In genomic region chr7:130910949-130911944, GRCh38 we compare ENCODE assay signal across 8 cellular contexts.
DNase-seq lines count a peak whose midpoint lies in the region; ATAC-seq and TF ChIP-seq lines count a peak whose summit lies in the region.

No MANE protein-coding gene starts in this region.

- in situ Hi-C loops in Panc1 (cut with HindIII; ENCODE audit: low pct_unique_long_range_greater_than_20kb, low sequenced_read_pairs), result no loop called here

- no peaks in the 10 kb centered on the region for H3K27me3 Mint-ChIP-seq in natural killer cell (ENCODE audit: low read depth in 2 of 2)
- peaks cover 3% of the 10 kb centered on the region for H3K27me3 Mint-ChIP-seq in progenitor cell of endocrine pancreas

- peak overlapping the region; percentile 65; the same call in 1 of the 2 replicates for H3K9ac ChIP-seq in DND-41 (ENCODE audit: low read depth, low read length)

- POLR2A ChIA-PET in Panc1 (lab: Charles Lee), result interaction anchor here (0.6 to 1.9 kb wide), 7 partner anchors 11 to 33 kb away, joined by 3 to 13 read pairs (median 7); no protein-coding TSS in a partner anchor

- H3K9me3 ChIP-seq in DND-41 (ENCODE audit: insufficient read depth, low read length, severe bottlenecking), result no peaks in the 10 kb centered on the region
- H3K9me3 ChIP-seq in Panc1 (ENCODE audit: control insufficient read depth, insufficient read depth, low read depth, low read length), result no peaks in the 10 kb centered on the region

- H3K4me3 Mint-ChIP-seq in natural killer cell, result peak overlapping the region; percentile 92
- no peak overlapping the region for H3K4me3 Mint-ChIP-seq in progenitor cell of endocrine pancreas (ENCODE audit: low read depth)

- H3K36me3 ChIP-seq in DND-41 (ENCODE audit: insufficient read depth, low read length) (peaks cover 35% of the 10 kb centered on the region), Panc1 (ENCODE audit: control insufficient read depth, insufficient read depth, low read length) (peaks cover 12% of the 10 kb centered on the region; the same call in 1 of the 2 replicates)

- ATAC-seq in DND-41 (ENCODE audit: insufficient read depth, low read depth) (no peak), Panc1 (peak; percentile 32), natural killer cell (no peak), HG03196 (IDR thresholded peaks at IDR 0.05; ENCODE audit: unreplicated experiment) (no peak)

- H3K36me3 Mint-ChIP-seq in natural killer cell (no peaks in the 10 kb centered on the region), progenitor cell of endocrine pancreas (ENCODE audit: insufficient read depth) (no peaks in the 10 kb centered on the region)

- H3K79me2 ChIP-seq in DND-41 (ENCODE audit: insufficient read depth, low read length), result peaks cover 87% of the 10 kb centered on the region

- DNase-seq in DND-41 (no peak), Panc1 (ENCODE audit: low read depth, low spot score) (peak; percentile 76), dorsolateral prefrontal cortex (no peak), natural killer cell (no peak), ecto neural progenitor cell (ENCODE audit: low spot score) (no peak), progenitor cell of endocrine pancreas (ENCODE audit: low spot score, unreplicated experiment) (no peak), MV-4-11 (lab: John Stamatoyannopoulos, UW) (no peak)

- H3K4me1 Mint-ChIP-seq in natural killer cell (peaks cover 69 to 73% of the 10 kb centered on the region in 2 donors), progenitor cell of endocrine pancreas (ENCODE audit: low read depth) (peaks cover 11% of the 10 kb centered on the region)

- H4K20me1 ChIP-seq in DND-41 (ENCODE audit: insufficient read depth, low read length), result peaks cover 43% of the 10 kb centered on the region; the same call in 1 of the 2 replicates

- CTCF ChIA-PET in Panc1 (lab: Charles Lee), result interaction anchor here (0.6 kb wide), 1 partner anchor 463 kb away, joined by 3 read pairs; no protein-coding TSS in a partner anchor

- H3K4me2 ChIP-seq in DND-41 (ENCODE audit: insufficient read depth, low read length), result peak overlapping the region; percentile 83; the same call in 1 of the 2 replicates

- no peak for TF ChIP-seq CTCF in DND-41 (IDR thresholded peaks at IDR 0.05; ENCODE audit: borderline replicate concordance, extremely low read depth, low read length, poor library complexity, severe bottlenecking)
- TF ChIP-seq CTCF in Panc1 (IDR thresholded peaks at IDR 0.05), result no peak
- no peak for TF ChIP-seq CTCF in dorsolateral prefrontal cortex (IDR thresholded peaks at IDR 0.05 in 54 of 56, conservative IDR thresholded peaks at IDR 0.05 in 2 of 56; ENCODE audit: low read depth in 1 of 56, partially characterized antibody in 56 of 56)
- no peak for TF ChIP-seq CTCF in natural killer cell (IDR thresholded peaks at IDR 0.05)
- no peak for TF ChIP-seq CTCF in progenitor cell of endocrine pancreas (IDR thresholded peaks at IDR 0.05; ENCODE audit: unreplicated experiment)

- H3K27ac ChIP-seq in DND-41 (ENCODE audit: low read length), result peak overlapping the region; percentile 95
- peak overlapping the region; percentile 100 for H3K27ac ChIP-seq in Panc1 (ENCODE audit: low read length)
- peak overlapping the region in 39 of 59 donors; percentile 4 to 94 (median 77) for H3K27ac ChIP-seq in dorsolateral prefrontal cortex

- intact Hi-C loops in Panc1 (cut with micrococcal nuclease; ENCODE audit: unreplicated experiment), result no loop called here
- intact Hi-C loops in dorsolateral prefrontal cortex (cut with DNase I), result no loop called here
- intact Hi-C loops in natural killer cell (cut with micrococcal nuclease), result loop anchor here (5.0 kb wide), 1 partner anchor 326 kb away; no protein-coding TSS in a partner anchor

- BruUV-seq in Panc1 (replicated peaks; lab: Mats Ljungman, UMichigan), result TSS peak; percentile 54

- no peaks in the 10 kb centered on the region for H3K27me3 ChIP-seq in DND-41 (ENCODE audit: insufficient read depth, low read length, poor library complexity)
- no peaks in the 10 kb centered on the region for H3K27me3 ChIP-seq in Panc1 (ENCODE audit: control insufficient read depth, insufficient read depth, low read length)
- H3K27me3 ChIP-seq in dorsolateral prefrontal cortex, result no peaks in the 10 kb centered on the region

- H3K4me1 ChIP-seq in DND-41 (ENCODE audit: insufficient read depth, low read length) (peaks cover 47% of the 10 kb centered on the region), Panc1 (ENCODE audit: control insufficient read depth, insufficient read depth, low read length) (peaks cover 72% of the 10 kb centered on the region)

- no peak overlapping the region; a peak in 1 of 4 replicates for H3K4me3 ChIP-seq in DND-41 (ENCODE audit: low read depth in 1 of 2, low read length in 2 of 2)
- peak overlapping the region; percentile 77 to 82 for H3K4me3 ChIP-seq in Panc1 (ENCODE audit: low read depth in 2 of 2, low read length in 2 of 2)
- peak overlapping the region in 32 of 59 donors; percentile 1 to 62 (median 52) for H3K4me3 ChIP-seq in dorsolateral prefrontal cortex

- H2AFZ ChIP-seq in DND-41 (ENCODE audit: low read depth, low read length), result no peak overlapping the region

- peak overlapping the region; percentile 92 to 93 for H3K27ac Mint-ChIP-seq in natural killer cell
- H3K27ac Mint-ChIP-seq in progenitor cell of endocrine pancreas, result no peak overlapping the region

- H3K9me3 Mint-ChIP-seq in natural killer cell, result no peaks in the 10 kb centered on the region
- no peaks in the 10 kb centered on the region for H3K9me3 Mint-ChIP-seq in progenitor cell of endocrine pancreas (ENCODE audit: low read depth)

Comparison
In these comparisons a context has a peak if more than half of its experiments do, and no peak if none do; other contexts are left out.
1. H3K4me3 ChIP-seq: peak in Panc1 (2 of 2) and dorsolateral prefrontal cortex (32 of 59); none in DND-41 (0 of 2).
2. Peak in every context shown above with its lines, with median percentiles within 50 percentile points of each other: H3K27ac ChIP-seq.